ENCODE assay signal across 8 cellular contexts in genomic region chr22:20111045-20111688, GRCh38. TPM values are rescaled to one million over a fixed set of nuclear protein-coding genes. Genes with fewer than 3 reads are reported as not detected.
A peak's percentile ranks its signal among the peaks of the same experiment; 100 is the strongest.
DNase-seq lines count a peak whose midpoint lies in the region; ATAC-seq and TF ChIP-seq lines count a peak whose summit lies in the region.

No MANE protein-coding gene starts in this region.

- DNase-seq in CD8-positive, alpha-beta T cell: peak in 1 of 7 experiments; percentile 51
- DNase-seq in SK-N-DZ (ENCODE audit: low spot score) (peak; percentile 60), fibroblast of lung (ENCODE audit: low read depth in 2 of 2) (peak in 1 of 2 donors; percentile 20), foreskin melanocyte (no peak), KG1 (lab: John Stamatoyannopoulos, UW) (no peak)

- CTCF ChIA-PET in CD8-positive, alpha-beta T cell (lab: Charles Lee): interaction anchor here (0.7 to 4.4 kb wide), 9 partner anchors 10 to 139 kb away, joined by 3 to 26 read pairs (median 4); no protein-coding TSS in a partner anchor

- no peaks in the 10 kb centered on the region for H3K9me3 Mint-ChIP-seq in CD8-positive, alpha-beta T cell

- peaks cover 59% of the 10 kb centered on the region for H3K36me3 Mint-ChIP-seq in CD8-positive, alpha-beta T cell

- peak; percentile 38 for TF ChIP-seq CTCF in CD8-positive, alpha-beta T cell (IDR thresholded peaks at IDR 0.05)
- peak; percentile 33 to 42 for TF ChIP-seq CTCF in fibroblast of lung (conservative IDR thresholded peaks at IDR 0.05 in 1 of 2, IDR thresholded peaks at IDR 0.05 in 1 of 2; ENCODE audit: low read depth in 1 of 2, low read length in 2 of 2)

- H3K27me3 Mint-ChIP-seq in CD8-positive, alpha-beta T cell (ENCODE audit: low read depth): no peaks in the 10 kb centered on the region

- H3K4me3 Mint-ChIP-seq in CD8-positive, alpha-beta T cell: no peak overlapping the region

- H3K4me2 ChIP-seq in fibroblast of lung (ENCODE audit: extremely low read depth, insufficient read depth, low read length): no peak overlapping the region

- no peak overlapping the region for H3K27ac ChIP-seq in CD8-positive, alpha-beta T cell (ENCODE audit: low read depth, low read length)
- no peak overlapping the region for H3K27ac ChIP-seq in fibroblast of lung (ENCODE audit: insufficient read depth, low read length)
- no peak overlapping the region for H3K27ac ChIP-seq in skeletal muscle tissue (ENCODE audit: low read depth, low read length)

- peaks cover 23% of the 10 kb centered on the region for H3K4me1 ChIP-seq in CD8-positive, alpha-beta T cell (ENCODE audit: insufficient read depth, low read length)
- H3K4me1 ChIP-seq in fibroblast of lung (ENCODE audit: control insufficient read depth, extremely low read depth, insufficient read depth, low read length) (peaks cover 2% of the 10 kb centered on the region), skeletal muscle tissue (ENCODE audit: control insufficient read depth in 3 of 3, insufficient read depth in 3 of 3, low read length in 3 of 3) (peaks cover 24 to 45% (median 41%) of the 10 kb centered on the region in 3 donors)

- H3K79me2 ChIP-seq in fibroblast of lung (ENCODE audit: control insufficient read depth, insufficient read depth, low read length): peaks cover 17% of the 10 kb centered on the region

- peak overlapping the region; percentile 75 for H3K27ac Mint-ChIP-seq in CD8-positive, alpha-beta T cell

- in situ Hi-C loops in GM18951 (cut with MboI; ENCODE audit: low sequenced_read_pairs, unreplicated experiment): no loop called here

- H3K9me3 ChIP-seq in CD8-positive, alpha-beta T cell (ENCODE audit: low read length): no peaks in the 10 kb centered on the region
- H3K9me3 ChIP-seq in fibroblast of lung (ENCODE audit: control insufficient read depth, insufficient read depth, low read depth, low read length) (no peaks in the 10 kb centered on the region), skeletal muscle tissue (ENCODE audit: control insufficient read depth in 3 of 3, low read length in 3 of 3) (no peaks in the 10 kb centered on the region)

- H2AFZ ChIP-seq in fibroblast of lung (ENCODE audit: low read length): no peak overlapping the region

- peaks cover 19% of the 10 kb centered on the region for H3K4me1 Mint-ChIP-seq in CD8-positive, alpha-beta T cell (ENCODE audit: low read depth)

- no peaks in the 10 kb centered on the region for H3K27me3 ChIP-seq in CD8-positive, alpha-beta T cell (ENCODE audit: insufficient read depth, low read length)
- H3K27me3 ChIP-seq in fibroblast of lung (ENCODE audit: control insufficient read depth, insufficient read depth, low read length) (no peaks in the 10 kb centered on the region), skeletal muscle tissue (ENCODE audit: control insufficient read depth in 3 of 3, insufficient read depth in 3 of 3, low read length in 3 of 3) (no peaks in the 10 kb centered on the region)

- POLR2A ChIA-PET in CD8-positive, alpha-beta T cell (lab: Charles Lee): no interaction called here

- peak; percentile 34 for TF ChIP-seq POLR2A in GM18951 (IDR thresholded peaks at IDR 0.05; ENCODE audit: extremely low read depth, insufficient read depth, insufficient read length)

- no peak overlapping the region for H3K4me3 ChIP-seq in CD8-positive, alpha-beta T cell (ENCODE audit: low read depth, low read length)
- H3K4me3 ChIP-seq in fibroblast of lung (replicated peaks in 1 of 4; ENCODE audit: control extremely low read depth in 1 of 4, insufficient read depth in 1 of 4, low read depth in 3 of 4, low read length in 4 of 4): no peak overlapping the region
- H3K4me3 ChIP-seq in skeletal muscle tissue (ENCODE audit: low read length in 3 of 3): no peak overlapping the region

- intact Hi-C loops in CD8-positive, alpha-beta T cell (cut with DNase I, micrococcal nuclease): loop anchor here (5.0 to 10.0 kb wide), 2 partner anchors 139 to 966 kb away; partner anchors contain the start of gene ESS2 (in 1 of the 2)

- ATAC-seq in CD8-positive, alpha-beta T cell: peak; percentile 77
- ATAC-seq in HG03025 (IDR thresholded peaks at IDR 0.05; ENCODE audit: low FRiP score, unreplicated experiment): no peak

- H3K9ac ChIP-seq in fibroblast of lung (ENCODE audit: insufficient read depth, low read length) (no peak overlapping the region), skeletal muscle tissue (ENCODE audit: low read depth in 1 of 3, low read length in 3 of 3) (peak overlapping the region in 2 of 3 donors; percentile 23 to 25)

- peaks cover 38% of the 10 kb centered on the region for H3K36me3 ChIP-seq in CD8-positive, alpha-beta T cell (ENCODE audit: insufficient read depth, low read length)
- H3K36me3 ChIP-seq in fibroblast of lung (ENCODE audit: control insufficient read depth, insufficient read depth, low read length) (peaks cover 64% of the 10 kb centered on the region), skeletal muscle tissue (ENCODE audit: control insufficient read depth in 3 of 3, insufficient read depth in 3 of 3, low read length in 3 of 3) (peaks cover 71 to 84% (median 79%) of the 10 kb centered on the region in 3 donors)

- no peaks in the 10 kb centered on the region for H4K20me1 ChIP-seq in fibroblast of lung (ENCODE audit: control insufficient read depth, extremely low read depth, insufficient read depth, low read length)

RNA-seq across cellular contexts. Expression of gene RANBP1, which starts 4.7 kb away (rescaled TPM):
- 10 to 100 TPM; 61.5 to 66.2 TPM for total RNA-seq in CD8-positive, alpha-beta T cell
- polyA plus RNA-seq in SK-N-DZ (2014; cell fraction: cytosol; rRNA removed): 1,231 and 1,346 TPM in 2 replicates
- polyA plus RNA-seq in SK-N-DZ (2014; cell fraction: nucleus; rRNA removed): 922 and 1,167 TPM in 2 replicates
- 87.8 and 88.5 TPM in 2 replicates for total RNA-seq in fibroblast of lung
- 178 and 362 TPM in 2 replicates for polyA plus RNA-seq in fibroblast of lung
- polyA plus RNA-seq in fibroblast of lung (2012): 127 and 235 TPM in 2 replicates
- polyA minus RNA-seq in fibroblast of lung (ENCODE audit: low replicate concordance): 95.9 and 194 TPM in 2 replicates
- 85.1 TPM for total RNA-seq in skeletal muscle tissue

RNA-seq across cellular contexts. Expression of gene TRMT2A, which starts 5.9 kb away (rescaled TPM):
- 10 to 100 TPM; 57.8 to 62.8 TPM for total RNA-seq in CD8-positive, alpha-beta T cell
- polyA plus RNA-seq in SK-N-DZ (2014; cell fraction: cytosol; rRNA removed): 46.2 and 86.0 TPM in 2 replicates
- polyA plus RNA-seq in SK-N-DZ (2014; cell fraction: nucleus; rRNA removed): 526 and 564 TPM in 2 replicates
- total RNA-seq in fibroblast of lung: 38.8 and 52.2 TPM in 2 replicates
- 12.9 and 13.5 TPM in 2 replicates for polyA plus RNA-seq in fibroblast of lung
- 23.8 and 28.5 TPM in 2 replicates for polyA plus RNA-seq in fibroblast of lung (2012)
- 28.7 and 36.2 TPM in 2 replicates for polyA minus RNA-seq in fibroblast of lung (ENCODE audit: low replicate concordance)
- 31.8 TPM for total RNA-seq in skeletal muscle tissue

RNA-seq across cellular contexts. Expression of gene ZDHHC8, which starts 20.4 kb away (rescaled TPM):
- 10 to 100 TPM; 39.3 to 43.4 TPM for total RNA-seq in CD8-positive, alpha-beta T cell
- polyA plus RNA-seq in SK-N-DZ (2014; cell fraction: cytosol; rRNA removed): 10.4 and 14.8 TPM in 2 replicates
- polyA plus RNA-seq in SK-N-DZ (2014; cell fraction: nucleus; rRNA removed): 110 and 161 TPM in 2 replicates
- total RNA-seq in fibroblast of lung: 2.8 and 6.6 TPM in 2 replicates
- 26.2 and 31.3 TPM in 2 replicates for polyA plus RNA-seq in fibroblast of lung
- 42.0 and 49.0 TPM in 2 replicates for polyA plus RNA-seq in fibroblast of lung (2012)
- polyA minus RNA-seq in fibroblast of lung (ENCODE audit: low replicate concordance): 111 and 114 TPM in 2 replicates
- 3.1 TPM for total RNA-seq in skeletal muscle tissue

RNA-seq across cellular contexts. Expression of gene DGCR8, which starts 31.1 kb away (rescaled TPM):
- total RNA-seq in CD8-positive, alpha-beta T cell: 10 to 100 TPM; 16.9 to 22.1 TPM
- 34.1 and 34.7 TPM in 2 replicates for polyA plus RNA-seq in SK-N-DZ (2014; cell fraction: cytosol; rRNA removed)
- 174 and 249 TPM in 2 replicates for polyA plus RNA-seq in SK-N-DZ (2014; cell fraction: nucleus; rRNA removed)
- total RNA-seq in fibroblast of lung: 21.3 and 26.2 TPM in 2 replicates
- 18.8 and 21.6 TPM in 2 replicates for polyA plus RNA-seq in fibroblast of lung
- polyA plus RNA-seq in fibroblast of lung (2012): 16.4 and 19.0 TPM in 2 replicates
- 22.8 and 47.0 TPM in 2 replicates for polyA minus RNA-seq in fibroblast of lung (ENCODE audit: low replicate concordance)
- total RNA-seq in skeletal muscle tissue: 38.1 TPM

RNA-seq across cellular contexts. Expression of gene CCDC188, which starts 39.7 kb away (rescaled TPM):
- not detected for total RNA-seq in CD8-positive, alpha-beta T cell
- 4.8 and 7.7 TPM in 2 replicates for polyA plus RNA-seq in SK-N-DZ (2014; cell fraction: cytosol; rRNA removed)
- 13.0 and 26.0 TPM in 2 replicates for polyA plus RNA-seq in SK-N-DZ (2014; cell fraction: nucleus; rRNA removed)
- 0.33 TPM in 1 of 2 replicates, not detected in the other for total RNA-seq in fibroblast of lung
- polyA plus RNA-seq in fibroblast of lung: 0.37 and 0.59 TPM in 2 replicates
- polyA plus RNA-seq in fibroblast of lung (2012): 0.96 and 2.0 TPM in 2 replicates
- polyA minus RNA-seq in fibroblast of lung (ENCODE audit: low replicate concordance): not detected in 2 replicates
- not detected for total RNA-seq in skeletal muscle tissue
